Comparison of ENCODE assay signal across 8 cellular contexts in genomic region chr18:57833441-57834101, GRCh38. TPM values are rescaled to one million over a fixed set of nuclear protein-coding genes. Genes with fewer than 3 reads are reported as not detected.
DNase-seq lines count a peak whose midpoint lies in the region; ATAC-seq and TF ChIP-seq lines count a peak whose summit lies in the region.

No MANE protein-coding gene starts in this region.

- H3K36me3 ChIP-seq in right atrium auricular region, result no peaks in the 10 kb centered on the region
- H3K36me3 ChIP-seq in PC-9 (ENCODE audit: low read depth), result no peaks in the 10 kb centered on the region

- no peaks in the 10 kb centered on the region for H4K20me1 ChIP-seq in PC-9 (ENCODE audit: insufficient read depth)

- H3K27me3 ChIP-seq in right cardiac atrium (ENCODE audit: control insufficient read depth, insufficient read depth) (no peaks in the 10 kb centered on the region), right atrium auricular region (no peaks in the 10 kb centered on the region), PC-9 (ENCODE audit: insufficient read depth, low read depth) (no peaks in the 10 kb centered on the region)

- 42% methylated on average over 8 of the region's 8 CpGs for WGBS in right cardiac atrium

- intact Hi-C loops in right cardiac atrium (cut with DNase I), result no loop called here
- intact Hi-C loops in PC-9 (cut with micrococcal nuclease; ENCODE audit: unreplicated experiment), result no loop called here

- CTCF ChIA-PET in PC-9 (lab: Charles Lee), result no interaction called here

- no peak for TF ChIP-seq CTCF in right atrium auricular region (IDR thresholded peaks at IDR 0.05)
- no peak for TF ChIP-seq CTCF in PC-9 (conservative IDR thresholded peaks at IDR 0.05)
- TF ChIP-seq CTCF in fibroblast of pulmonary artery (IDR thresholded peaks at IDR 0.05; ENCODE audit: low read length, missing control alignments), result no peak

- DNase-seq in right cardiac atrium (no peak), right atrium auricular region (ENCODE audit: low spot score) (no peak), PC-9 (peak; percentile 11 to 73), fibroblast of pulmonary artery (ENCODE audit: low read depth) (peak; percentile 36), SIG-M5 treated with dmso at 0.1 percent for 504 hours (lab: John Stamatoyannopoulos, UW; ENCODE audit: unreplicated experiment) (no peak), NCI-H2196 (lab: John Stamatoyannopoulos, UW; ENCODE audit: unreplicated experiment) (no peak), DMS79 (lab: John Stamatoyannopoulos, UW) (no peak)

- BruUV-seq in PC-9 (replicated peaks; lab: Mats Ljungman, UMichigan), result no TSS peak

- peak overlapping the region; percentile 44; the same call in 1 of the 2 replicates for H2AFZ ChIP-seq in PC-9

- no peaks in the 10 kb centered on the region for H3F3A ChIP-seq in PC-9 (ENCODE audit: insufficient read depth, low read depth)

- H3K4me3 ChIP-seq in right cardiac atrium (ENCODE audit: low read length), result no peak overlapping the region
- no peak overlapping the region for H3K4me3 ChIP-seq in right atrium auricular region
- H3K4me3 ChIP-seq in PC-9, result no peak overlapping the region
- no peak overlapping the region for H3K4me3 ChIP-seq in fibroblast of pulmonary artery (replicated peaks; ENCODE audit: low read depth, low read length)

- ATAC-seq in right cardiac atrium (peak; percentile 45 to 63), HG02763 (IDR thresholded peaks at IDR 0.05; ENCODE audit: unreplicated experiment) (peak; percentile 43)

- POLR2A ChIA-PET in PC-9 (lab: Charles Lee; ENCODE audit: unreplicated experiment), result no interaction called here

- H3K4me2 ChIP-seq in PC-9, result peak overlapping the region; percentile 47

- H3K79me2 ChIP-seq in PC-9 (ENCODE audit: low read depth), result no peaks in the 10 kb centered on the region

- H3K9me3 ChIP-seq in right cardiac atrium (ENCODE audit: control insufficient read depth, low read length) (no peaks in the 10 kb centered on the region), right atrium auricular region (no peaks in the 10 kb centered on the region), PC-9 (ENCODE audit: insufficient read depth, low read depth) (no peaks in the 10 kb centered on the region)

- H3K4me1 ChIP-seq in right cardiac atrium (ENCODE audit: control insufficient read depth, insufficient read depth, low read length) (no peaks in the 10 kb centered on the region), right atrium auricular region (peaks cover 0 to 6% of the 10 kb centered on the region in 2 donors), PC-9 (replicated peaks; ENCODE audit: insufficient read depth) (peaks cover 12% of the 10 kb centered on the region)

- no peaks in the 10 kb centered on the region for H3K9me2 ChIP-seq in PC-9 (ENCODE audit: insufficient read depth)

- H3K27ac ChIP-seq in right cardiac atrium (ENCODE audit: low read length) (no peak overlapping the region), right atrium auricular region (no peak overlapping the region), PC-9 (peak overlapping the region; percentile 14; the same call in 1 of the 2 replicates)

RNA-seq across cellular contexts. Expression of gene ATP8B1, which starts 30.5 kb away (rescaled TPM):
- 10 to 100 TPM in 1 of 4 donors, 1 to 10 TPM in 3; 7.5 to 11.5 (median 9.4) TPM for total RNA-seq in right cardiac atrium
- 2.6 TPM for polyA plus RNA-seq in right cardiac atrium
- 10 to 100 TPM in 1 of 2 donors, 1 to 10 TPM in 1; 6.0 to 13.0 TPM for total RNA-seq in right atrium auricular region
- total RNA-seq in PC-9 (2021), result 16.7 and 23.4 TPM in 2 replicates

Comparison
In these comparisons a context has a peak if more than half of its experiments do, and no peak if none do; other contexts are left out.
1. DNase-seq: peak in PC-9 (2 of 2) and fibroblast of pulmonary artery (single experiment); none in right cardiac atrium (0 of 3), right atrium auricular region (single experiment), SIG-M5 treated with dmso at 0.1 percent for 504 hours (single experiment), NCI-H2196 (single experiment) and DMS79 (single experiment).